Comparison of ENCODE assay signal across 10 cellular contexts in genomic region chr14:102055181-102055901, GRCh38. TPM values are rescaled to one million over a fixed set of nuclear protein-coding genes. Genes with fewer than 3 reads are reported as not detected.
DNase-seq lines count a peak whose midpoint lies in the region; ATAC-seq and TF ChIP-seq lines count a peak whose summit lies in the region.
"Had no signal": no experiment of that assay in that cellular context is flagged by ENCODE, and none has a peak within 500 bp of the region (broad histone marks: within the 10 kb centered on the region; RNA-seq: fewer than 3 reads in every experiment).

No MANE protein-coding gene starts in this region.

- H3K36me3 ChIP-seq in HEK293 (ENCODE audit: control insufficient read depth in 2 of 2, insufficient read depth in 1 of 2, low read length in 2 of 2), result peaks cover 23 to 35% of the 10 kb centered on the region in 2 experiments
- peaks cover 32% of the 10 kb centered on the region for H3K36me3 ChIP-seq in BE2C

- intact Hi-C loops in MCF 10A (cut with micrococcal nuclease), result loop anchor here (5.0 kb wide), 1 partner anchor 93 kb away; the partner anchor contains the start of gene DYNC1H1

- no peaks in the 10 kb centered on the region for H3K27me3 Mint-ChIP-seq in MCF 10A (ENCODE audit: insufficient read depth, unreplicated experiment)

- DNase-seq in AG08396 (ENCODE audit: low spot score), result peak; percentile 83
- DNase-seq in MCF 10A (ENCODE audit: unreplicated experiment), result peak; percentile 64
- DNase-seq in left lobe of liver (ENCODE audit: low spot score), result no peak
- no peak for DNase-seq in NCI-H1417 treated with DMSO at 0.1 percent for 48 hours (lab: John Stamatoyannopoulos, UW)
- no peak for DNase-seq in BE2C
- DNase-seq: NCI-H1092 treated with DMSO at 0.1 percent for 48 hours had no signal

- peaks cover 56% of the 10 kb centered on the region for H3K36me3 Mint-ChIP-seq in MCF 10A (ENCODE audit: insufficient read depth, unreplicated experiment)

- H3K4me3 ChIP-seq in HEK293 (ENCODE audit: low read depth, low read length) (no peak overlapping the region), BE2C (ENCODE audit: low read depth, low read length) (no peak overlapping the region)
- H3K4me3 ChIP-seq: SJSA1 had no signal

- peak overlapping the region; percentile 57 for H3K27ac Mint-ChIP-seq in MCF 10A (ENCODE audit: low read depth, unreplicated experiment)

- CTCF ChIA-PET in HEK293 (lab: Yijun Ruan, JAX) (no interaction called here), MCF 10A (lab: Yijun Ruan, JAX) (interaction anchor here (0.6 to 1.1 kb wide), 2 partner anchors 9 to 41 kb away, joined by 3 to 4 read pairs; no protein-coding TSS in a partner anchor)

- H3K4me3 Mint-ChIP-seq in MCF 10A (ENCODE audit: unreplicated experiment), result no peak overlapping the region

- POLR2A ChIA-PET in HEK293 (lab: Yijun Ruan, JAX) (interaction anchor here (0.9 kb wide), 1 partner anchor 23 kb away, joined by 3 read pairs; no protein-coding TSS in a partner anchor), MCF 10A (lab: Yijun Ruan, JAX) (interaction anchor here (1.0 to 1.3 kb wide), 3 partner anchors 9 to 33 kb away, joined by 3 read pairs; no protein-coding TSS in a partner anchor)

- no peaks in the 10 kb centered on the region for H3K9me3 Mint-ChIP-seq in MCF 10A (ENCODE audit: unreplicated experiment)

- H3K9me3 ChIP-seq in HEK293 (ENCODE audit: control insufficient read depth, insufficient read depth, low read depth, low read length) (no peaks in the 10 kb centered on the region), BE2C (no peaks in the 10 kb centered on the region)
- H3K9me3 ChIP-seq: SJSA1 had no signal

- 0 out of 2 replicates have a peak overlapping the region, but pooled peaks have one; percentile 37 for H3K27ac ChIP-seq in HEK293 (ENCODE audit: extremely low read depth, low read depth, low read length)
- H3K27ac ChIP-seq: SJSA1 had no signal

- H3K4me1 ChIP-seq in HEK293 (ENCODE audit: control insufficient read depth, insufficient read depth, low read length) (no peaks in the 10 kb centered on the region), BE2C (no peaks in the 10 kb centered on the region)
- H3K4me1 ChIP-seq: SJSA1 had no signal

- H3K4me1 Mint-ChIP-seq in MCF 10A (ENCODE audit: insufficient read depth, unreplicated experiment), result peaks cover 16% of the 10 kb centered on the region

- ATAC-seq in left lobe of liver (peak; percentile 25), HG03108 (IDR thresholded peaks at IDR 0.05; ENCODE audit: unreplicated experiment) (no peak), GM19463 (IDR thresholded peaks at IDR 0.05; ENCODE audit: unreplicated experiment) (no peak)

- TF ChIP-seq CTCF in HEK293 (tag by site-specific recombination; IDR thresholded peaks at IDR 0.05), result no peak
- TF ChIP-seq CTCF in MCF 10A (IDR thresholded peaks at IDR 0.05; ENCODE audit: unreplicated experiment), result no peak
- TF ChIP-seq CTCF in BE2C (IDR thresholded peaks at IDR 0.05; ENCODE audit: low read depth, low read length), result no peak

- no peaks in the 10 kb centered on the region for H3K27me3 ChIP-seq in BE2C
- H3K27me3 ChIP-seq: SJSA1 had no signal

- no TSS peak for BruUV-seq in MCF 10A (replicated peaks; lab: Mats Ljungman, UMichigan)

TF ChIP-seq in HEK293, 187 proteins besides CTCF, POLR2A, EP300 and RAD21:
- TF ChIP-seq ZNF324 (tag by site-specific recombination; IDR thresholded peaks at IDR 0.05) (no peak), ZNF677 (tag by site-specific recombination; IDR thresholded peaks at IDR 0.05) (no peak), ZNF423 (tag by site-specific recombination; IDR thresholded peaks at IDR 0.05) (no peak), KLF9 (tag by site-specific recombination; IDR thresholded peaks at IDR 0.05; ENCODE audit: low read depth) (no peak), ZNF610 (tag by site-specific recombination; IDR thresholded peaks at IDR 0.05; ENCODE audit: borderline replicate concordance) (no peak), ZNF639 (tag by site-specific recombination; IDR thresholded peaks at IDR 0.05) (no peak), SP7 (tag by site-specific recombination; IDR thresholded peaks at IDR 0.05) (no peak), ZSCAN5A (tag by site-specific recombination; IDR thresholded peaks at IDR 0.05) (no peak), MYNN (tag by site-specific recombination; IDR thresholded peaks at IDR 0.05; ENCODE audit: borderline replicate concordance) (no peak), SCRT2 (tag by site-specific recombination; IDR thresholded peaks at IDR 0.05) (no peak), ZNF404 (tag by site-specific recombination; IDR thresholded peaks at IDR 0.05) (no peak), GLI4 (tag by site-specific recombination; IDR thresholded peaks at IDR 0.05) (no peak), ZBTB49 (tag by site-specific recombination; IDR thresholded peaks at IDR 0.05; ENCODE audit: low read depth) (no peak), ZNF544 (tag by site-specific recombination; IDR thresholded peaks at IDR 0.05) (no peak), ZNF670 (tag by site-specific recombination; IDR thresholded peaks at IDR 0.05; ENCODE audit: low read depth) (no peak), ZNF837 (tag by site-specific recombination; IDR thresholded peaks at IDR 0.05) (no peak), KLF16 (tag by site-specific recombination; IDR thresholded peaks at IDR 0.05) (no peak), KLF17 (tag by site-specific recombination; IDR thresholded peaks at IDR 0.05) (no peak), ZSCAN18 (tag by site-specific recombination; IDR thresholded peaks at IDR 0.05) (no peak)

RNA-seq across cellular contexts. Expression of gene HSP90AA1, which starts 31.5 kb away (rescaled TPM):
- total RNA-seq in MCF 10A (2022) (277 and 296 TPM in 2 replicates), left lobe of liver (113 TPM)
- polyA plus RNA-seq in BE2C (2012; ENCODE audit: insufficient read depth, insufficient read length, low read depth), result 448 TPM

Comparison
In these comparisons a context has a peak if more than half of its experiments do, and no peak if none do; other contexts are left out.
1. DNase-seq: peak in AG08396 (single experiment) and MCF 10A (single experiment); none in left lobe of liver (single experiment), NCI-H1417 treated with DMSO at 0.1 percent for 48 hours (single experiment) and BE2C (single experiment).